Comparison of ENCODE assay signal across 8 cellular contexts in genomic region chr5:32584651-32585050, GRCh38. TPM values are rescaled to one million over a fixed set of nuclear protein-coding genes. Genes with fewer than 3 reads are reported as not detected.
DNase-seq lines count a peak whose midpoint lies in the region; ATAC-seq and TF ChIP-seq lines count a peak whose summit lies in the region.

No MANE protein-coding gene starts in this region.

- TF ChIP-seq POLR2A in HCT116 (IDR thresholded peaks at IDR 0.05; ENCODE audit: borderline replicate concordance, extremely low read depth, insufficient read depth, insufficient read length) (no peak), Peyer's patch (IDR thresholded peaks at IDR 0.05) (no peak)

- peak overlapping the region; percentile 86 for H3K4me3 Mint-ChIP-seq in activated CD4-positive, alpha-beta memory T cell treated with anti-CD3 and anti-CD28 coated beads for 36 hours

- TF ChIP-seq RAD21 in HCT116 (IDR thresholded peaks at IDR 0.05; ENCODE audit: low read depth), result no peak

- H3K36me3 ChIP-seq in BLaER1 (peaks cover 14% of the 10 kb centered on the region), HCT116 (ENCODE audit: control insufficient read depth in 1 of 2, insufficient read depth in 2 of 2, low read length in 2 of 2) (peaks cover 8 to 14% of the 10 kb centered on the region in 2 experiments; a peak in 2 of 4 replicates), Peyer's patch (peaks cover 0 to 12% (median 0%) of the 10 kb centered on the region in 3 donors)

- H3K27me3 Mint-ChIP-seq in activated CD4-positive, alpha-beta memory T cell treated with anti-CD3 and anti-CD28 coated beads for 36 hours, result no peaks in the 10 kb centered on the region

- H3K4me3 ChIP-seq in BLaER1 (no peak overlapping the region), HCT116 (replicated peaks in 1 of 2; ENCODE audit: low read depth in 1 of 2, low read length in 2 of 2) (peak overlapping the region; percentile 92; a peak in 3 of 4 replicates), Peyer's patch (no peak overlapping the region)

- no peaks in the 10 kb centered on the region for H3K9me2 ChIP-seq in HCT116 (ENCODE audit: insufficient read depth)

- no peaks in the 10 kb centered on the region for H3K27me3 ChIP-seq in BLaER1
- no peaks in the 10 kb centered on the region for H3K27me3 ChIP-seq in HCT116 (ENCODE audit: insufficient read depth, low read length)
- no peaks in the 10 kb centered on the region for H3K27me3 ChIP-seq in Peyer's patch

- H4K20me1 ChIP-seq in BLaER1 (peaks cover 37% of the 10 kb centered on the region), HCT116 (ENCODE audit: insufficient read depth) (peaks cover 5% of the 10 kb centered on the region)

- H3K4me1 ChIP-seq in BLaER1 (peaks cover 81% of the 10 kb centered on the region), HCT116 (ENCODE audit: control insufficient read depth in 1 of 2, insufficient read depth in 2 of 2, low read length in 2 of 2) (peaks cover 8 to 16% of the 10 kb centered on the region in 2 experiments; a peak in 3 of 4 replicates), Peyer's patch (peaks cover 0 to 17% (median 12%) of the 10 kb centered on the region in 4 donors)

- peak overlapping the region; percentile 79 for H2AFZ ChIP-seq in HCT116 (ENCODE audit: low read depth, low read length, poor library complexity, severe bottlenecking)

- peak overlapping the region; percentile 96 for H3K27ac Mint-ChIP-seq in activated CD4-positive, alpha-beta memory T cell treated with anti-CD3 and anti-CD28 coated beads for 36 hours

- TF ChIP-seq CTCF in HCT116 (IDR thresholded peaks at IDR 0.05 in 2 of 3, conservative IDR thresholded peaks at IDR 0.05 in 1 of 3; ENCODE audit: borderline replicate concordance in 1 of 3, insufficient read depth in 1 of 3, low read depth in 2 of 3, low read length in 2 of 3) (no peak), Peyer's patch (IDR thresholded peaks at IDR 0.05) (no peak)

- peaks cover 32% of the 10 kb centered on the region for H3K36me3 Mint-ChIP-seq in activated CD4-positive, alpha-beta memory T cell treated with anti-CD3 and anti-CD28 coated beads for 36 hours

- intact Hi-C loops in HCT116 (cut with micrococcal nuclease), result no loop called here
- intact Hi-C loops in activated CD4-positive, alpha-beta memory T cell treated with anti-CD3 and anti-CD28 coated beads for 36 hours (cut with micrococcal nuclease), result loop anchor here (1.0 to 5.0 kb wide), 4 partner anchors 42 to 858 kb away; partner anchors contain the start of genes GOLPH3 and TARS1

- ATAC-seq in HCT116 (no peak), HG03025 (IDR thresholded peaks at IDR 0.05; ENCODE audit: low FRiP score, unreplicated experiment) (no peak)

- H3K9ac ChIP-seq in BLaER1 (no peak overlapping the region), HCT116 (ENCODE audit: low read length) (peak overlapping the region; percentile 96)

- H3K27ac ChIP-seq in BLaER1 (peak overlapping the region; percentile 98; the same call in 1 of the 2 replicates), HCT116 (ENCODE audit: low read depth, low read length) (no peak overlapping the region), Peyer's patch (no peak overlapping the region)

- POLR2A ChIA-PET in HCT116 (lab: Charles Lee), result interaction anchor here (0.6 kb wide), 1 partner anchor 22 kb away, joined by 3 read pairs; no protein-coding TSS in a partner anchor
- POLR2A ChIA-PET in activated CD4-positive, alpha-beta memory T cell treated with anti-CD3 and anti-CD28 coated beads for 36 hours (lab: Charles Lee), result interaction anchor here (0.8 to 4.0 kb wide), 4 partner anchors 47 to 373 kb away, joined by 3 to 47 read pairs (median 8); no protein-coding TSS in a partner anchor

- peaks cover 58% of the 10 kb centered on the region for H3K4me1 Mint-ChIP-seq in activated CD4-positive, alpha-beta memory T cell treated with anti-CD3 and anti-CD28 coated beads for 36 hours (ENCODE audit: low read depth)

- DNase-seq in HCT116 (ENCODE audit: low read depth, low spot score) (no peak), iris pigment epithelial cell (ENCODE audit: low read depth) (peak; percentile 25), Peyer's patch (no peak), inferior parietal cortex (ENCODE audit: extremely low spot score) (no peak)
- no peak for DNase-seq in activated CD4-positive, alpha-beta memory T cell treated with anti-CD3 and anti-CD28 coated beads for 36 hours
- no peak for DNase-seq in activated CD4-positive, CD25-positive, alpha-beta regulatory T cell treated with anti-CD3 and anti-CD28 coated beads, Interleukin-2, amount 50 U/mL, for 72 hours

- H3K4me2 ChIP-seq in BLaER1 (peak overlapping the region; percentile 76), HCT116 (ENCODE audit: low read length) (peak overlapping the region; percentile 68)

- RAD21 ChIA-PET in HCT116 (lab: Charles Lee; ENCODE audit: low non-redundant PET in 1 of 2, low total read pairs in 2 of 2, uncharacterized antibody in 2 of 2, unreplicated experiment in 2 of 2), result no interaction called here

- H3K9me3 ChIP-seq in BLaER1, result 0 out of 2 replicates have a peak, but pooled peaks cover 4% of the 10 kb centered on the region
- H3K9me3 ChIP-seq in HCT116 (ENCODE audit: control insufficient read depth in 1 of 2, insufficient read depth in 1 of 2, low read depth in 1 of 2, low read length in 2 of 2), result no peaks in the 10 kb centered on the region
- no peaks in the 10 kb centered on the region for H3K9me3 ChIP-seq in Peyer's patch

- CTCF ChIA-PET in HCT116 (lab: Charles Lee), result no interaction called here
- CTCF ChIA-PET in activated CD4-positive, alpha-beta memory T cell treated with anti-CD3 and anti-CD28 coated beads for 36 hours (lab: Charles Lee), result interaction anchor here (0.8 to 2.0 kb wide), 7 partner anchors 42 to 411 kb away, joined by 3 to 11 read pairs (median 4); partner anchors contain the start of gene GOLPH3

- H3K79me2 ChIP-seq in HCT116 (ENCODE audit: insufficient read depth, low read length), result peaks cover 43% of the 10 kb centered on the region

- no peaks in the 10 kb centered on the region for H3K9me3 Mint-ChIP-seq in activated CD4-positive, alpha-beta memory T cell treated with anti-CD3 and anti-CD28 coated beads for 36 hours

- BruUV-seq in HCT116 (replicated peaks; lab: Mats Ljungman, UMichigan), result TSS peak; percentile 79

TF ChIP-seq in HCT116, 20 proteins besides CTCF, POLR2A, EP300 and RAD21:
- TF ChIP-seq, protein P1, sequence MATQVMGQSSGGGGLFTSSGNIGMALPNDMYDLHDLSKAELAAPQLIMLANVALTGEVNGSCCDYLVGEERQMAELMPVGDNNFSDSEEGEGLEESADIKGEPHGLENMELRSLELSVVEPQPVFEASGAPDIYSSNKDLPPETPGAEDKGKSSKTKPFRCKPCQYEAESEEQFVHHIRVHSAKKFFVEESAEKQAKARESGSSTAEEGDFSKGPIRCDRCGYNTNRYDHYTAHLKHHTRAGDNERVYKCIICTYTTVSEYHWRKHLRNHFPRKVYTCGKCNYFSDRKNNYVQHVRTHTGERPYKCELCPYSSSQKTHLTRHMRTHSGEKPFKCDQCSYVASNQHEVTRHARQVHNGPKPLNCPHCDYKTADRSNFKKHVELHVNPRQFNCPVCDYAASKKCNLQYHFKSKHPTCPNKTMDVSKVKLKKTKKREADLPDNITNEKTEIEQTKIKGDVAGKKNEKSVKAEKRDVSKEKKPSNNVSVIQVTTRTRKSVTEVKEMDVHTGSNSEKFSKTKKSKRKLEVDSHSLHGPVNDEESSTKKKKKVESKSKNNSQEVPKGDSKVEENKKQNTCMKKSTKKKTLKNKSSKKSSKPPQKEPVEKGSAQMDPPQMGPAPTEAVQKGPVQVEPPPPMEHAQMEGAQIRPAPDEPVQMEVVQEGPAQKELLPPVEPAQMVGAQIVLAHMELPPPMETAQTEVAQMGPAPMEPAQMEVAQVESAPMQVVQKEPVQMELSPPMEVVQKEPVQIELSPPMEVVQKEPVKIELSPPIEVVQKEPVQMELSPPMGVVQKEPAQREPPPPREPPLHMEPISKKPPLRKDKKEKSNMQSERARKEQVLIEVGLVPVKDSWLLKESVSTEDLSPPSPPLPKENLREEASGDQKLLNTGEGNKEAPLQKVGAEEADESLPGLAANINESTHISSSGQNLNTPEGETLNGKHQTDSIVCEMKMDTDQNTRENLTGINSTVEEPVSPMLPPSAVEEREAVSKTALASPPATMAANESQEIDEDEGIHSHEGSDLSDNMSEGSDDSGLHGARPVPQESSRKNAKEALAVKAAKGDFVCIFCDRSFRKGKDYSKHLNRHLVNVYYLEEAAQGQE (IDR thresholded peaks at IDR 0.05; ENCODE audit: low read depth), result no peak
- no peak for TF ChIP-seq POLR2AphosphoS5 (IDR thresholded peaks at IDR 0.05; ENCODE audit: low read depth, low read length)

RNA-seq across cellular contexts. Expression of gene SUB1, which starts 0.7 kb away (rescaled TPM):
- 216 TPM for total RNA-seq in HCT116 (2021; ENCODE audit: unreplicated experiment)
- 51.1 and 99.3 TPM in 2 replicates for polyA plus RNA-seq in HCT116 (2012)
- 100 to 1,000 TPM; 528 to 531 TPM for total RNA-seq in activated CD4-positive, alpha-beta memory T cell treated with anti-CD3 and anti-CD28 coated beads for 36 hours
- 100 to 1,000 TPM in 2 of 4 donors, 10 to 100 TPM in 2; 64.2 to 155 (median 98.2) TPM for total RNA-seq in Peyer's patch

Comparison
In these comparisons a context has a peak if more than half of its experiments do, and no peak if none do; other contexts are left out.
1. H3K4me3 ChIP-seq: peak in HCT116 (2 of 2); none in BLaER1 (single experiment) and Peyer's patch (0 of 4).